In genomic region chr17:75904749-75905521, GRCh38 we compare ENCODE assay signal across 1 cellular context.
TF ChIP-seq lines count a peak whose summit lies in the region.

Gene MRPL38, minus strand, starts transcription at chr17:75904884. Its CDS starts 9 bp downstream, at chr17:75904875.

TF ChIP-seq in K562, 482 proteins besides CTCF, POLR2A, EP300 and RAD21 (continued from another document and continues in another):
- peak; percentile 97 for TF ChIP-seq SMC3 (conservative IDR thresholded peaks at IDR 0.05; ENCODE audit: insufficient read depth, low read depth, low read length)
- TF ChIP-seq, protein P1, sequence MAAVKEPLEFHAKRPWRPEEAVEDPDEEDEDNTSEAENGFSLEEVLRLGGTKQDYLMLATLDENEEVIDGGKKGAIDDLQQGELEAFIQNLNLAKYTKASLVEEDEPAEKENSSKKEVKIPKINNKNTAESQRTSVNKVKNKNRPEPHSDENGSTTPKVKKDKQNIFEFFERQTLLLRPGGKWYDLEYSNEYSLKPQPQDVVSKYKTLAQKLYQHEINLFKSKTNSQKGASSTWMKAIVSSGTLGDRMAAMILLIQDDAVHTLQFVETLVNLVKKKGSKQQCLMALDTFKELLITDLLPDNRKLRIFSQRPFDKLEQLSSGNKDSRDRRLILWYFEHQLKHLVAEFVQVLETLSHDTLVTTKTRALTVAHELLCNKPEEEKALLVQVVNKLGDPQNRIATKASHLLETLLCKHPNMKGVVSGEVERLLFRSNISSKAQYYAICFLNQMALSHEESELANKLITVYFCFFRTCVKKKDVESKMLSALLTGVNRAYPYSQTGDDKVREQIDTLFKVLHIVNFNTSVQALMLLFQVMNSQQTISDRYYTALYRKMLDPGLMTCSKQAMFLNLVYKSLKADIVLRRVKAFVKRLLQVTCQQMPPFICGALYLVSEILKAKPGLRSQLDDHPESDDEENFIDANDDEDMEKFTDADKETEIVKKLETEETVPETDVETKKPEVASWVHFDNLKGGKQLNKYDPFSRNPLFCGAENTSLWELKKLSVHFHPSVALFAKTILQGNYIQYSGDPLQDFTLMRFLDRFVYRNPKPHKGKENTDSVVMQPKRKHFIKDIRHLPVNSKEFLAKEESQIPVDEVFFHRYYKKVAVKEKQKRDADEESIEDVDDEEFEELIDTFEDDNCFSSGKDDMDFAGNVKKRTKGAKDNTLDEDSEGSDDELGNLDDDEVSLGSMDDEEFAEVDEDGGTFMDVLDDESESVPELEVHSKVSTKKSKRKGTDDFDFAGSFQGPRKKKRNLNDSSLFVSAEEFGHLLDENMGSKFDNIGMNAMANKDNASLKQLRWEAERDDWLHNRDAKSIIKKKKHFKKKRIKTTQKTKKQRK (IDR thresholded peaks at IDR 0.05; ENCODE audit: borderline replicate concordance, low read depth, low read length) = no peak
- no peak for TF ChIP-seq U2AF2 (optimal IDR thresholded peaks at IDR 0.05; ENCODE audit: low read depth, low read length)
- TF ChIP-seq ZSCAN29 (IDR thresholded peaks at IDR 0.05) = no peak
- no peak for TF ChIP-seq CAMTA2 (CRISPR knock-in tag; conservative IDR thresholded peaks at IDR 0.05)
- no peak for TF ChIP-seq NFATC3 (IDR thresholded peaks at IDR 0.05)
- no peak for TF ChIP-seq POLR3G (IDR thresholded peaks at IDR 0.05; ENCODE audit: extremely low read depth, insufficient read length, insufficient replicate concordance)
- peak; percentile 62 for TF ChIP-seq JUND (IDR thresholded peaks at IDR 0.05; ENCODE audit: borderline replicate concordance, low read depth, low read length)
- TF ChIP-seq JUND (tag; IDR thresholded peaks at IDR 0.05; ENCODE audit: borderline replicate concordance, low read depth, low read length) = peak; percentile 50; the same call in 1 of the 3 replicates
- peak; percentile 90 for TF ChIP-seq POLR2G (IDR thresholded peaks at IDR 0.05; ENCODE audit: low read depth, low read length)
- TF ChIP-seq ZNF212 (CRISPR knock-in tag; IDR thresholded peaks at IDR 0.05) = no peak
- no peak for TF ChIP-seq HMG20B (CRISPR knock-in tag; IDR thresholded peaks at IDR 0.05)
- 0 out of 2 replicates have a peak, but pooled peaks have one; percentile 37 for TF ChIP-seq DMBX1 (CRISPR knock-in tag; IDR thresholded peaks at IDR 0.05; ENCODE audit: borderline replicate concordance)
- TF ChIP-seq HOMEZ (CRISPR knock-in tag; IDR thresholded peaks at IDR 0.05) = no peak
- TF ChIP-seq TOE1 (IDR thresholded peaks at IDR 0.05; ENCODE audit: borderline replicate concordance) = peak; percentile 77
- no peak for TF ChIP-seq TOE1 (CRISPR knock-in tag; IDR thresholded peaks at IDR 0.05; ENCODE audit: borderline replicate concordance, low read depth)
- peak; percentile 99 for TF ChIP-seq ARID2 (IDR thresholded peaks at IDR 0.05)
- TF ChIP-seq ZNF589 (CRISPR knock-in tag; IDR thresholded peaks at IDR 0.05; ENCODE audit: low read depth) = no peak
- TF ChIP-seq, protein P2, sequence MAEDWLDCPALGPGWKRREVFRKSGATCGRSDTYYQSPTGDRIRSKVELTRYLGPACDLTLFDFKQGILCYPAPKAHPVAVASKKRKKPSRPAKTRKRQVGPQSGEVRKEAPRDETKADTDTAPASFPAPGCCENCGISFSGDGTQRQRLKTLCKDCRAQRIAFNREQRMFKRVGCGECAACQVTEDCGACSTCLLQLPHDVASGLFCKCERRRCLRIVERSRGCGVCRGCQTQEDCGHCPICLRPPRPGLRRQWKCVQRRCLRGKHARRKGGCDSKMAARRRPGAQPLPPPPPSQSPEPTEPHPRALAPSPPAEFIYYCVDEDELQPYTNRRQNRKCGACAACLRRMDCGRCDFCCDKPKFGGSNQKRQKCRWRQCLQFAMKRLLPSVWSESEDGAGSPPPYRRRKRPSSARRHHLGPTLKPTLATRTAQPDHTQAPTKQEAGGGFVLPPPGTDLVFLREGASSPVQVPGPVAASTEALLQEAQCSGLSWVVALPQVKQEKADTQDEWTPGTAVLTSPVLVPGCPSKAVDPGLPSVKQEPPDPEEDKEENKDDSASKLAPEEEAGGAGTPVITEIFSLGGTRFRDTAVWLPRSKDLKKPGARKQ (CRISPR knock-in tag; IDR thresholded peaks at IDR 0.05) = no peak
- TF ChIP-seq TCF15 (CRISPR knock-in tag; IDR thresholded peaks at IDR 0.05) = no peak
- TF ChIP-seq, protein P3, sequence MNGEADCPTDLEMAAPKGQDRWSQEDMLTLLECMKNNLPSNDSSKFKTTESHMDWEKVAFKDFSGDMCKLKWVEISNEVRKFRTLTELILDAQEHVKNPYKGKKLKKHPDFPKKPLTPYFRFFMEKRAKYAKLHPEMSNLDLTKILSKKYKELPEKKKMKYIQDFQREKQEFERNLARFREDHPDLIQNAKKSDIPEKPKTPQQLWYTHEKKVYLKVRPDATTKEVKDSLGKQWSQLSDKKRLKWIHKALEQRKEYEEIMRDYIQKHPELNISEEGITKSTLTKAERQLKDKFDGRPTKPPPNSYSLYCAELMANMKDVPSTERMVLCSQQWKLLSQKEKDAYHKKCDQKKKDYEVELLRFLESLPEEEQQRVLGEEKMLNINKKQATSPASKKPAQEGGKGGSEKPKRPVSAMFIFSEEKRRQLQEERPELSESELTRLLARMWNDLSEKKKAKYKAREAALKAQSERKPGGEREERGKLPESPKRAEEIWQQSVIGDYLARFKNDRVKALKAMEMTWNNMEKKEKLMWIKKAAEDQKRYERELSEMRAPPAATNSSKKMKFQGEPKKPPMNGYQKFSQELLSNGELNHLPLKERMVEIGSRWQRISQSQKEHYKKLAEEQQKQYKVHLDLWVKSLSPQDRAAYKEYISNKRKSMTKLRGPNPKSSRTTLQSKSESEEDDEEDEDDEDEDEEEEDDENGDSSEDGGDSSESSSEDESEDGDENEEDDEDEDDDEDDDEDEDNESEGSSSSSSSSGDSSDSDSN (IDR thresholded peaks at IDR 0.05; ENCODE audit: borderline replicate concordance in 1 of 2, low read depth in 2 of 2, low read length in 2 of 2) = peak; percentile 58 to 80; a peak in 2 of 4 replicates
- 0 out of 2 replicates have a peak, but pooled peaks have one; percentile 47 for TF ChIP-seq ZBED1 (IDR thresholded peaks at IDR 0.05)
- TF ChIP-seq, protein P4, sequence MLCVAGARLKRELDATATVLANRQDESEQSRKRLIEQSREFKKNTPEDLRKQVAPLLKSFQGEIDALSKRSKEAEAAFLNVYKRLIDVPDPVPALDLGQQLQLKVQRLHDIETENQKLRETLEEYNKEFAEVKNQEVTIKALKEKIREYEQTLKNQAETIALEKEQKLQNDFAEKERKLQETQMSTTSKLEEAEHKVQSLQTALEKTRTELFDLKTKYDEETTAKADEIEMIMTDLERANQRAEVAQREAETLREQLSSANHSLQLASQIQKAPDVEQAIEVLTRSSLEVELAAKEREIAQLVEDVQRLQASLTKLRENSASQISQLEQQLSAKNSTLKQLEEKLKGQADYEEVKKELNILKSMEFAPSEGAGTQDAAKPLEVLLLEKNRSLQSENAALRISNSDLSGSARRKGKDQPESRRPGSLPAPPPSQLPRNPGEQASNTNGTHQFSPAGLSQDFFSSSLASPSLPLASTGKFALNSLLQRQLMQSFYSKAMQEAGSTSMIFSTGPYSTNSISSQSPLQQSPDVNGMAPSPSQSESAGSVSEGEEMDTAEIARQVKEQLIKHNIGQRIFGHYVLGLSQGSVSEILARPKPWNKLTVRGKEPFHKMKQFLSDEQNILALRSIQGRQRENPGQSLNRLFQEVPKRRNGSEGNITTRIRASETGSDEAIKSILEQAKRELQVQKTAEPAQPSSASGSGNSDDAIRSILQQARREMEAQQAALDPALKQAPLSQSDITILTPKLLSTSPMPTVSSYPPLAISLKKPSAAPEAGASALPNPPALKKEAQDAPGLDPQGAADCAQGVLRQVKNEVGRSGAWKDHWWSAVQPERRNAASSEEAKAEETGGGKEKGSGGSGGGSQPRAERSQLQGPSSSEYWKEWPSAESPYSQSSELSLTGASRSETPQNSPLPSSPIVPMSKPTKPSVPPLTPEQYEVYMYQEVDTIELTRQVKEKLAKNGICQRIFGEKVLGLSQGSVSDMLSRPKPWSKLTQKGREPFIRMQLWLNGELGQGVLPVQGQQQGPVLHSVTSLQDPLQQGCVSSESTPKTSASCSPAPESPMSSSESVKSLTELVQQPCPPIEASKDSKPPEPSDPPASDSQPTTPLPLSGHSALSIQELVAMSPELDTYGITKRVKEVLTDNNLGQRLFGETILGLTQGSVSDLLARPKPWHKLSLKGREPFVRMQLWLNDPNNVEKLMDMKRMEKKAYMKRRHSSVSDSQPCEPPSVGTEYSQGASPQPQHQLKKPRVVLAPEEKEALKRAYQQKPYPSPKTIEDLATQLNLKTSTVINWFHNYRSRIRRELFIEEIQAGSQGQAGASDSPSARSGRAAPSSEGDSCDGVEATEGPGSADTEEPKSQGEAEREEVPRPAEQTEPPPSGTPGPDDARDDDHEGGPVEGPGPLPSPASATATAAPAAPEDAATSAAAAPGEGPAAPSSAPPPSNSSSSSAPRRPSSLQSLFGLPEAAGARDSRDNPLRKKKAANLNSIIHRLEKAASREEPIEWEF (CRISPR knock-in tag; IDR thresholded peaks at IDR 0.05) = no peak
- peak in 1 of 3 experiments; percentile 57; a peak in 2 of 6 replicates for TF ChIP-seq ZBTB11 (CRISPR knock-in tag; IDR thresholded peaks at IDR 0.05)
- TF ChIP-seq STAT5A (IDR thresholded peaks at IDR 0.05; ENCODE audit: borderline replicate concordance, low read length) = no peak
- no peak for TF ChIP-seq EWSR1 (IDR thresholded peaks at IDR 0.05; ENCODE audit: borderline replicate concordance, low read depth, partially characterized antibody)
- TF ChIP-seq HMGN3 (IDR thresholded peaks at IDR 0.05; ENCODE audit: borderline replicate concordance, extremely low read depth, insufficient read length, low read depth, low read length) = peak; percentile 61
- TF ChIP-seq, protein P5, sequence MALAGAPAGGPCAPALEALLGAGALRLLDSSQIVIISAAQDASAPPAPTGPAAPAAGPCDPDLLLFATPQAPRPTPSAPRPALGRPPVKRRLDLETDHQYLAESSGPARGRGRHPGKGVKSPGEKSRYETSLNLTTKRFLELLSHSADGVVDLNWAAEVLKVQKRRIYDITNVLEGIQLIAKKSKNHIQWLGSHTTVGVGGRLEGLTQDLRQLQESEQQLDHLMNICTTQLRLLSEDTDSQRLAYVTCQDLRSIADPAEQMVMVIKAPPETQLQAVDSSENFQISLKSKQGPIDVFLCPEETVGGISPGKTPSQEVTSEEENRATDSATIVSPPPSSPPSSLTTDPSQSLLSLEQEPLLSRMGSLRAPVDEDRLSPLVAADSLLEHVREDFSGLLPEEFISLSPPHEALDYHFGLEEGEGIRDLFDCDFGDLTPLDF (CRISPR knock-in tag; IDR thresholded peaks at IDR 0.05) = peak; percentile 72; the same call in 1 of the 2 replicates
- TF ChIP-seq MXD1 (CRISPR knock-in tag; IDR thresholded peaks at IDR 0.05; ENCODE audit: borderline replicate concordance, poor library complexity, severe bottlenecking) = no peak
- TF ChIP-seq MYNN (IDR thresholded peaks at IDR 0.05) = no peak
- no peak for TF ChIP-seq MYNN (CRISPR knock-in tag; IDR thresholded peaks at IDR 0.05)
- peak; percentile 63 to 92; a peak in 3 of 4 replicates for TF ChIP-seq NONO (IDR thresholded peaks at IDR 0.05; ENCODE audit: low read depth in 2 of 2, low read length in 1 of 2)
- TF ChIP-seq KDM1A (IDR thresholded peaks at IDR 0.05) = peak; percentile 78 to 81
- TF ChIP-seq ZNF717 (CRISPR knock-in tag; IDR thresholded peaks at IDR 0.05) = no peak
- no peak for TF ChIP-seq MEF2D (tag; conservative IDR thresholded peaks at IDR 0.05; ENCODE audit: low read depth)
